Comparison of ENCODE assay signal across 8 cellular contexts in genomic region chr6:139882977-139883728, GRCh38.
DNase-seq lines count a peak whose midpoint lies in the region; ATAC-seq lines count a peak whose summit lies in the region.

No MANE protein-coding gene starts in this region.

- DNase-seq in NCI-H146 (lab: John Stamatoyannopoulos, UW) (peak; percentile 29), NCI-H146 treated with DMSO at 0.1 percent for 48 hours (lab: John Stamatoyannopoulos, UW; ENCODE audit: unreplicated experiment) (no peak), RPMI7951 (ENCODE audit: low read depth) (peak; percentile 37), glomerular visceral epithelial cell (ENCODE audit: extremely low spot score) (peak; percentile 68), superior temporal gyrus (ENCODE audit: extremely low spot score) (peak; percentile 52)
- DNase-seq in activated T-cell treated with anti-CD3 and anti-CD28 coated beads, Interleukin-2, amount 50 U/mL, for 1 hour: no peak

- H3K36me3 Mint-ChIP-seq in stimulated activated memory B cell treated with anti-CD40 and anti-IgM and Interleukin-4, amounts not matched to agents 10 μg/mL and 1 μg/mL and 100 μg/mL, for 72 hours: no peaks in the 10 kb centered on the region

- H3K27ac Mint-ChIP-seq in stimulated activated memory B cell treated with anti-CD40 and anti-IgM and Interleukin-4, amounts not matched to agents 10 μg/mL and 1 μg/mL and 100 μg/mL, for 72 hours: no peak overlapping the region

- H3K4me1 Mint-ChIP-seq in stimulated activated memory B cell treated with anti-CD40 and anti-IgM and Interleukin-4, amounts not matched to agents 10 μg/mL and 1 μg/mL and 100 μg/mL, for 72 hours: peaks cover 22% of the 10 kb centered on the region

- ATAC-seq in GM21381 (IDR thresholded peaks at IDR 0.05; ENCODE audit: unreplicated experiment): no peak
- ATAC-seq in stimulated activated memory B cell treated with anti-CD40 and anti-IgM and Interleukin-4, amounts not matched to agents 10 μg/mL and 1 μg/mL and 100 μg/mL, for 72 hours: no peak

- no peak overlapping the region for H3K4me3 Mint-ChIP-seq in stimulated activated memory B cell treated with anti-CD40 and anti-IgM and Interleukin-4, amounts not matched to agents 10 μg/mL and 1 μg/mL and 100 μg/mL, for 72 hours

- no peaks in the 10 kb centered on the region for H3K9me3 Mint-ChIP-seq in stimulated activated memory B cell treated with anti-CD40 and anti-IgM and Interleukin-4, amounts not matched to agents 10 μg/mL and 1 μg/mL and 100 μg/mL, for 72 hours

- H3K27me3 Mint-ChIP-seq in stimulated activated memory B cell treated with anti-CD40 and anti-IgM and Interleukin-4, amounts not matched to agents 10 μg/mL and 1 μg/mL and 100 μg/mL, for 72 hours: no peaks in the 10 kb centered on the region

Comparison
In these comparisons a context has a peak if more than half of its experiments do, and no peak if none do; other contexts are left out.
1. DNase-seq: peak in NCI-H146 (single experiment), RPMI7951 (single experiment), glomerular visceral epithelial cell (single experiment) and superior temporal gyrus (single experiment); none in NCI-H146 treated with DMSO at 0.1 percent for 48 hours (single experiment) and activated T-cell treated with anti-CD3 and anti-CD28 coated beads, Interleukin-2, amount 50 U/mL, for 1 hour (single experiment).